23 cellular contexts compared by ENCODE assay signal in the genomic region with DNA sequence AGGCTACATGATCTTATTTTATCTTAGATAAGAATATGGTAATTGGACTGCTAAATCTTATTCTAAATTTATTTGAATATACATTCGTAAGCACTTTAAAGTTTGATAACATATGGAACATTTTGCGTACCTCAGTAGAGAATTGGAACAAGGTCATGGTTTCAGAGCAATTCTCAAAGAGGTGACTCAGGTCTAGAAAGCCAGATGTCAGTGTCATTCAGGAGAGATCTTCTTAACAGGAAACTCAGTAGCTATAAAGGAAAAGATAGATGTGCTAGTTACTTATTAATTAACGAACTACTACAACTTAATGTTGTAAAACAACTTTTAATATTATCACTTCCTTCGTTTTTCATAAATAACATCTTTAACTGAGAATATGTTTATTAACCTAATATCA.
"Had no signal": no experiment of that assay in that cellular context is flagged by ENCODE, and none has a peak within 500 bp of the region (broad histone marks: within the 10 kb centered on the region; RNA-seq: fewer than 3 reads in every experiment).

No MANE protein-coding gene starts in this region.

- H3K9me3 ChIP-seq: gastroesophageal sphincter, heart left ventricle, right lobe of liver, stomach, suprapubic skin, transverse colon had no signal

- H3K4me3 ChIP-seq: gastroesophageal sphincter, heart left ventricle, right lobe of liver, stomach, suprapubic skin, transverse colon had no signal

- DNase-seq: activated CD4-positive, alpha-beta T cell treated with anti-CD3 and anti-CD28 coated beads, Interleukin-2, amount 10 ng/mL, durations not matched to agents 7 days and 5 days; activated CD4-positive, CD25-positive, alpha-beta regulatory T cell treated with anti-CD3 and anti-CD28 coated beads, Interleukin-2, amount 50 U/mL, for 72 hours; activated CD8-positive, alpha-beta memory T cell treated with anti-CD3 and anti-CD28 coated beads, Interleukin-2, amount 10 ng/mL, durations not matched to agents 7 days and 5 days; activated CD8-positive, alpha-beta T cell treated with anti-CD3 and anti-CD28 coated beads for 36 hours; activated gamma-delta T cell; activated naive CD4-positive, alpha-beta T cell treated with anti-CD3 and anti-CD28 coated beads, Interleukin-2, amount 50 U/mL, for 16 hours; activated naive CD8-positive, alpha-beta T cell treated with anti-CD3 and anti-CD28 coated beads, Interleukin-2, amount 50 U/mL, for 24 hours; cortex of kidney; endodermal cell; heart left ventricle; islet precursor cell; left colon; nephron progenitor cell; right lobe of liver; small intestine; stimulated activated CD4-positive, alpha-beta T cell treated with anti-CD3 and anti-CD28 coated beads, Interleukin-2, amount 100 ng/mL, for 24 hours; stomach; transverse colon; WERI-Rb-1 had no signal

- H3K27ac ChIP-seq: epithelial cell of prostate, gastroesophageal sphincter, heart left ventricle, right lobe of liver, stomach, suprapubic skin, transverse colon, WERI-Rb-1 had no signal

- ATAC-seq: activated CD8-positive, alpha-beta memory T cell treated with anti-CD3 and anti-CD28 coated beads, Interleukin-2, amount 10 ng/mL, durations not matched to agents 7 days and 5 days; activated CD8-positive, alpha-beta T cell treated with anti-CD3 and anti-CD28 coated beads for 36 hours; activated naive CD8-positive, alpha-beta T cell treated with anti-CD3 and anti-CD28 coated beads, Interleukin-2, amount 50 U/mL, for 24 hours; gastroesophageal sphincter; heart left ventricle; left colon; right lobe of liver; stimulated activated effector memory CD8-positive, alpha-beta T cell treated with anti-CD3 and anti-CD28 coated beads, Interleukin-12 subunit alpha, Interleukin-12 subunit beta, amount 100 ng/mL, for 72 hours had no signal

- H3K4me1 ChIP-seq: gastroesophageal sphincter, heart left ventricle, right lobe of liver, stomach, suprapubic skin had no signal

- H3K27me3 ChIP-seq: gastroesophageal sphincter, heart left ventricle, right lobe of liver, stomach, suprapubic skin, transverse colon had no signal
